ENCODE assay signal across 23 cellular contexts in the genomic region with DNA sequence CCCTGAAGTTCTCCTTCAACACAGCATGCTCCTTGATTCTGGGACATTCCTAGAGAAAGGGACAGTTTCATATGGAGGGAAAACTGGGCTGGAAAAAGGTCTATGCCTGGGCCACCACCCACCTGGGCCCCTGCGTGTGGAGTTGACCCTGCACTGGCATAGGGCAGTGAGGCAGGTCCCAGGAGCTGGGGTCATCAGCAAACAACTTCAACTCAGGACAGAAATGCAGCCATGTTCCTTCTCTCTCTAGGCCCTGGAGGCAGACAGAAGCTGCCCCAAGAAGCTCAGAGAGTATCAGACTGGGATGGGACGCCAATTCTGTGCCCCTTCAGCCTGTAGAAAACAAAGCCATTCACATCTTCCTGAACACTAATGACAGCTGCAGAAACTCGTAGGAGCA.
"Had no signal": no experiment of that assay in that cellular context is flagged by ENCODE, and none has a peak within 500 bp of the region (broad histone marks: within the 10 kb centered on the region; RNA-seq: fewer than 3 reads in every experiment).

No MANE protein-coding gene starts in this region.

- H3K4me1 ChIP-seq: esophagus squamous epithelium, gastroesophageal sphincter, left ventricle myocardium inferior, lower lobe of right lung, stomach, transverse colon had no signal

- H3K4me3 Mint-ChIP-seq: central memory CD8-positive, alpha-beta T cell; dendritic cell treated with granulocyte-macrophage colony-stimulating factor and Interleukin-4, amounts not matched to agents 40 ng/mL and 50 ng/mL, for 4 days; effector memory CD8-positive, alpha-beta T cell; memory B cell; mesothelial cell of epicardium; naive B cell; nephron had no signal

- H3K36me3 Mint-ChIP-seq: mesothelial cell of epicardium had no signal

- H3K4me3 ChIP-seq: esophagus squamous epithelium, gastroesophageal sphincter, left ventricle myocardium inferior, lower lobe of right lung, stomach, thoracic aorta, transverse colon had no signal

- H3K4me1 Mint-ChIP-seq: memory B cell, mesothelial cell of epicardium, nephron had no signal

- H3K9me3 ChIP-seq: esophagus squamous epithelium, gastroesophageal sphincter, lower lobe of right lung, stomach, thoracic aorta, transverse colon had no signal

- H3K27ac Mint-ChIP-seq: dendritic cell treated with granulocyte-macrophage colony-stimulating factor and Interleukin-4, amounts not matched to agents 40 ng/mL and 50 ng/mL, for 4 days; effector memory CD8-positive, alpha-beta T cell; memory B cell; mesothelial cell of epicardium; nephron had no signal

- H3K27ac ChIP-seq: epithelial cell of prostate, esophagus squamous epithelium, gastroesophageal sphincter, left ventricle myocardium inferior, lower lobe of right lung, stomach, thoracic aorta, transverse colon had no signal

- H3K27me3 Mint-ChIP-seq: central memory CD8-positive, alpha-beta T cell; effector memory CD8-positive, alpha-beta T cell had no signal

- H3K27me3 ChIP-seq: gastroesophageal sphincter, stomach, transverse colon had no signal

- DNase-seq: effector memory CD8-positive, alpha-beta T cell; esophagus squamous epithelium; foreskin fibroblast; glutamatergic neuron; islet precursor cell; left ventricle myocardium inferior; lower lobe of right lung; naive B cell; occipital lobe; stimulated activated CD4-positive, alpha-beta T cell treated with anti-CD3 and anti-CD28 coated beads, Interleukin-2, amount 100 ng/mL, for 24 hours; stimulated activated CD4-positive, alpha-beta T cell treated with anti-CD3 and anti-CD28 coated beads, Interleukin-4, amount 100 ng/mL, for 4 hours; stimulated activated naive CD4-positive, alpha-beta T cell; substantia nigra; transverse colon had no signal

- H3K36me3 ChIP-seq: esophagus squamous epithelium, gastroesophageal sphincter, left ventricle myocardium inferior, lower lobe of right lung, stomach, thoracic aorta, transverse colon had no signal
